In genomic region chrX:142096263-142096662, GRCh38 we compare ENCODE assay signal across 17 cellular contexts.
DNase-seq lines count a peak whose midpoint lies in the region; ATAC-seq, FAIRE-seq and TF ChIP-seq lines count a peak whose summit lies in the region.
"Had no signal": no experiment of that assay in that cellular context is flagged by ENCODE, and none has a peak within 500 bp of the region (broad histone marks: within the 10 kb centered on the region; RNA-seq: fewer than 3 reads in every experiment).

No MANE protein-coding gene starts in this region.

- no peaks in the 10 kb centered on the region for H3K36me3 Mint-ChIP-seq in Caco-2 (ENCODE audit: insufficient read depth, unreplicated experiment)
- H3K36me3 Mint-ChIP-seq: CD4-positive, alpha-beta memory T cell had no signal

- H3K27ac ChIP-seq in right lobe of liver (no peak overlapping the region), HepG2 (ENCODE audit: extremely low read length, insufficient read depth, low read length) (no peak overlapping the region)

- BruUV-seq in HepG2 (replicated peaks; lab: Mats Ljungman, UMichigan) (no TSS peak), Caco-2 (replicated peaks; lab: Mats Ljungman, UMichigan) (no TSS peak)

- H4K20me1 ChIP-seq in HepG2 (ENCODE audit: insufficient read depth, low read length) = no peaks in the 10 kb centered on the region

- H3K4me3 ChIP-seq in right lobe of liver (no peak overlapping the region), HepG2 (replicated peaks in 1 of 3; ENCODE audit: insufficient read depth in 1 of 3, low read depth in 2 of 3, low read length in 3 of 3) (no peak overlapping the region), Caco-2 (ENCODE audit: low read depth, low read length) (no peak overlapping the region)
- H3K4me3 ChIP-seq: GM23338 had no signal

- H3K27me3 ChIP-seq in right lobe of liver (peaks cover 0 to 9% of the 10 kb centered on the region in 2 donors), HepG2 (ENCODE audit: control insufficient read depth in 1 of 2, insufficient read depth in 2 of 2, low read length in 2 of 2) (no peaks in the 10 kb centered on the region), Caco-2 (replicated peaks; ENCODE audit: control insufficient read depth, insufficient read depth, low read length) (no peaks in the 10 kb centered on the region)

- H3K4me3 Mint-ChIP-seq in Caco-2 (ENCODE audit: unreplicated experiment) = no peak overlapping the region
- H3K4me3 Mint-ChIP-seq: CD4-positive, alpha-beta memory T cell; GM23338; H9 had no signal

- H3K4me1 ChIP-seq in right lobe of liver (no peaks in the 10 kb centered on the region), HepG2 (ENCODE audit: insufficient read depth, low read length) (no peaks in the 10 kb centered on the region), Caco-2 (no peaks in the 10 kb centered on the region)

- FAIRE-seq in HepG2 (lab: Jason Lieb, UNC) = no peak
- FAIRE-seq: G401.6, GM12892, GM19239 had no signal

- no peak overlapping the region for H2AFZ ChIP-seq in HepG2 (ENCODE audit: low read length)
- H2AFZ ChIP-seq: GM23338 had no signal

- no peak overlapping the region for H3K9ac ChIP-seq in HepG2 (ENCODE audit: insufficient read depth, low read depth, low read length)

- no peak for TF ChIP-seq RAD21 in HepG2 (CRISPR knock-in tag; IDR thresholded peaks at IDR 0.05)

- H3K27ac Mint-ChIP-seq in Caco-2 (ENCODE audit: unreplicated experiment) = no peak overlapping the region
- H3K27ac Mint-ChIP-seq: CD4-positive, alpha-beta memory T cell; GM23338; H9 had no signal

- TF ChIP-seq POLR2A in right lobe of liver (IDR thresholded peaks at IDR 0.05) (no peak), HepG2 (IDR thresholded peaks at IDR 0.05; ENCODE audit: insufficient read depth in 1 of 2, low read depth in 2 of 2, low read length in 2 of 2) (no peak)

- peak; percentile 37 to 84 (median 56) for ATAC-seq in right lobe of liver
- ATAC-seq in HepG2 = no peak
- ATAC-seq in left lobe of liver = peak; percentile 63
- ATAC-seq: GM23338, HCT116 had no signal

- intact Hi-C loops in right lobe of liver (cut with DNase I) (no loop called here), HepG2 (cut with micrococcal nuclease; ENCODE audit: unreplicated experiment) (no loop called here), Caco-2 (cut with micrococcal nuclease; ENCODE audit: unreplicated experiment) (no loop called here)

- POLR2A ChIA-PET in HepG2 (lab: Yijun Ruan, JAX) (no interaction called here), Caco-2 (lab: Charles Lee) (no interaction called here)

- no peak for TF ChIP-seq EP300 in HepG2 (IDR thresholded peaks at IDR 0.05; ENCODE audit: low read depth in 2 of 2, low read length in 2 of 2)
- TF ChIP-seq EP300 in HepG2 (CRISPR knock-in tag; IDR thresholded peaks at IDR 0.05; ENCODE audit: borderline replicate concordance) = no peak

- no peaks in the 10 kb centered on the region for H3K9me3 ChIP-seq in right lobe of liver
- H3K9me3 ChIP-seq in HepG2 (ENCODE audit: low read length) = peaks cover 54% of the 10 kb centered on the region
- H3K9me3 ChIP-seq in Caco-2 = no peaks in the 10 kb centered on the region

- H3K36me3 ChIP-seq in right lobe of liver (no peaks in the 10 kb centered on the region), HepG2 (replicated peaks in 1 of 2; ENCODE audit: control insufficient read depth in 1 of 2, insufficient read depth in 2 of 2, low read length in 2 of 2) (no peaks in the 10 kb centered on the region), Caco-2 (ENCODE audit: control insufficient read depth, insufficient read depth, low read length) (no peaks in the 10 kb centered on the region)

- CTCF ChIA-PET in HepG2 (lab: Yijun Ruan, JAX; ENCODE audit: low intra/inter-chr PET ratio, low total read pairs) (no interaction called here), Caco-2 (lab: Charles Lee) (no interaction called here)

- TF ChIP-seq CTCF in right lobe of liver (IDR thresholded peaks at IDR 0.05) = no peak
- TF ChIP-seq CTCF in HepG2 (CRISPR knock-in tag; IDR thresholded peaks at IDR 0.05) = no peak
- TF ChIP-seq CTCF in Caco-2 (IDR thresholded peaks at IDR 0.05; ENCODE audit: insufficient read depth in 1 of 2, low read depth in 1 of 2, low read length in 1 of 2, severe bottlenecking in 1 of 2, unreplicated experiment in 1 of 2) = no peak

- H3K9me3 Mint-ChIP-seq in Caco-2 (ENCODE audit: unreplicated experiment) = no peaks in the 10 kb centered on the region

- no peaks in the 10 kb centered on the region for H3K4me1 Mint-ChIP-seq in Caco-2 (ENCODE audit: low read depth, unreplicated experiment)
- H3K4me1 Mint-ChIP-seq: CD4-positive, alpha-beta memory T cell; GM23338; H9 had no signal

- no peak overlapping the region for H3K4me2 ChIP-seq in HepG2 (ENCODE audit: low read depth, low read length)
- H3K4me2 ChIP-seq: GM23338 had no signal

- WGBS in right lobe of liver (ENCODE audit: insufficient coverage, low coverage, low lambda C conversion rate, missing lambda C conversion rate) = 21% methylated on average over 1 of the region's 1 CpG
- WGBS in HepG2 (ENCODE audit: low lambda C conversion rate) = 0% methylated on average over 1 of the region's 1 CpG

- in situ Hi-C loops in HepG2 (cut with HindIII; ENCODE audit: extremely low pct_ligation_motif_present, low pct_unique_long_range_greater_than_20kb) = no loop called here

- no peak for DNase-seq in right lobe of liver
- no peak for DNase-seq in HepG2 (ENCODE audit: low spot score)
- peak; percentile 0 for DNase-seq in amniotic epithelial cell (ENCODE audit: low read depth)
- no peak for DNase-seq in left lobe of liver (ENCODE audit: low spot score)
- DNase-seq in NCI-H146 treated with DMSO at 0.1 percent for 48 hours (lab: John Stamatoyannopoulos, UW; ENCODE audit: unreplicated experiment) = no peak
- no peak for DNase-seq in Caco-2
- DNase-seq: C1 segment of cervical spinal cord; CD4-positive, alpha-beta memory T cell; COR-L47; DMS153; DND-41; H9 had no signal

- no peaks in the 10 kb centered on the region for H3K79me2 ChIP-seq in HepG2 (ENCODE audit: insufficient read depth, low read length)

- H3K27me3 Mint-ChIP-seq in Caco-2 (ENCODE audit: insufficient read depth, unreplicated experiment) = no peaks in the 10 kb centered on the region
- H3K27me3 Mint-ChIP-seq: CD4-positive, alpha-beta memory T cell had no signal

TF ChIP-seq in HepG2, 621 proteins besides CTCF, POLR2A, EP300 and RAD21:
- TF ChIP-seq NFE2 (CRISPR knock-in tag; IDR thresholded peaks at IDR 0.05) (no peak), BCL3 (CRISPR knock-in tag; IDR thresholded peaks at IDR 0.05) (no peak), ZNF503 (CRISPR knock-in tag; IDR thresholded peaks at IDR 0.05) (no peak), PREB (CRISPR knock-in tag; IDR thresholded peaks at IDR 0.05) (no peak), CREBL2 (CRISPR knock-in tag; IDR thresholded peaks at IDR 0.05; ENCODE audit: borderline replicate concordance) (no peak), SP140L (CRISPR knock-in tag; IDR thresholded peaks at IDR 0.05; ENCODE audit: borderline replicate concordance) (no peak)
